ENCODE assay signal across 8 cellular contexts in the genomic region with DNA sequence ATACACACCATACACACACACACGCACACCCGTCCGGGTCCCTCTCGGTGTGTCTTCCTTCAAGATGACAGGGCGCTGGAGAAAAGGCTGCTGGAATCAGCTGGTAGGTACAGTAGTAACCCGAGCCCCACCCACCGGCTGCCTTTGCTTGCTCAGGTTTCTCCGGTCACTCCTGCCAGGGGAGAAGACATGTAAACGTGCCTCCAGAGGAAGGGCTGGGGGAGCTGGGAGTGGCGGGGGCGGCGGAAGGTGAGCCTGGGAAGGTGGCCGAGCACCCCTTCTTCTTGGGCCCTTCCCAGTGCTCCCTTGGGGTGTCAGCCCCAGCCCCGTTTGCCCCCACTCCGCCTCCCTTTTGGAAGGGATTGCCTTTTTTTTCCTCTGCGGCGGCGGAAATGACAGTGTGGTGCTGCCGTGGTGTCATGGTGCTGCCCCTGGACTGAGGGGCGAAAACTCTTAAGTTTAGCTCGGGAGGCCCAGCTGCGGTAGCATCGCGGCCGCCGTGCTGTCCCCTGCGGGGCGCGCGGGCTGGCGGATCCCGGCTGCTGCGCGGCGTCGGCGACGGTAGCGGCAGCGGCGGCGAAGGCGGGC. TPM values are rescaled to one million over a fixed set of nuclear protein-coding genes. Genes with fewer than 3 reads are reported as not detected.
A peak's percentile ranks its signal among the peaks of the same experiment; 100 is the strongest.
DNase-seq lines count a peak whose midpoint lies in the region; ATAC-seq and TF ChIP-seq lines count a peak whose summit lies in the region.

A gene with protein sequence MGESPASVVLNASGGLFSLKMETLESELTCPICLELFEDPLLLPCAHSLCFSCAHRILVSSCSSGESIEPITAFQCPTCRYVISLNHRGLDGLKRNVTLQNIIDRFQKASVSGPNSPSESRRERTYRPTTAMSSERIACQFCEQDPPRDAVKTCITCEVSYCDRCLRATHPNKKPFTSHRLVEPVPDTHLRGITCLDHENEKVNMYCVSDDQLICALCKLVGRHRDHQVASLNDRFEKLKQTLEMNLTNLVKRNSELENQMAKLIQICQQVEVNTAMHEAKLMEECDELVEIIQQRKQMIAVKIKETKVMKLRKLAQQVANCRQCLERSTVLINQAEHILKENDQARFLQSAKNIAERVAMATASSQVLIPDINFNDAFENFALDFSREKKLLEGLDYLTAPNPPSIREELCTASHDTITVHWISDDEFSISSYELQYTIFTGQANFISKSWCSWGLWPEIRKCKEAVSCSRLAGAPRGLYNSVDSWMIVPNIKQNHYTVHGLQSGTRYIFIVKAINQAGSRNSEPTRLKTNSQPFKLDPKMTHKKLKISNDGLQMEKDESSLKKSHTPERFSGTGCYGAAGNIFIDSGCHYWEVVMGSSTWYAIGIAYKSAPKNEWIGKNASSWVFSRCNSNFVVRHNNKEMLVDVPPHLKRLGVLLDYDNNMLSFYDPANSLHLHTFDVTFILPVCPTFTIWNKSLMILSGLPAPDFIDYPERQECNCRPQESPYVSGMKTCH (plus strand): TSS at position 169 of the 588 bp plus-strand sequence. CDS start 561 bp downstream, outside the sequence.

- peaks cover 47% of the 10 kb centered on the region for H3K4me1 Mint-ChIP-seq in activated naive CD8-positive, alpha-beta T cell treated with anti-CD3 and anti-CD28 coated beads, Interleukin-2, amount 50 U/mL, for 24 hours
- H3K4me1 Mint-ChIP-seq in progenitor cell of endocrine pancreas (ENCODE audit: low read depth), result peaks cover 8% of the 10 kb centered on the region

- H3K36me3 Mint-ChIP-seq in activated naive CD8-positive, alpha-beta T cell treated with anti-CD3 and anti-CD28 coated beads, Interleukin-2, amount 50 U/mL, for 24 hours (ENCODE audit: low read depth), result no peaks in the 10 kb centered on the region
- H3K36me3 Mint-ChIP-seq in progenitor cell of endocrine pancreas (ENCODE audit: insufficient read depth), result no peaks in the 10 kb centered on the region

- H3K9me3 Mint-ChIP-seq in activated naive CD8-positive, alpha-beta T cell treated with anti-CD3 and anti-CD28 coated beads, Interleukin-2, amount 50 U/mL, for 24 hours, result no peaks in the 10 kb centered on the region
- peaks cover 7% of the 10 kb centered on the region for H3K9me3 Mint-ChIP-seq in progenitor cell of endocrine pancreas (ENCODE audit: low read depth)

- peak within 1 kb of the TSS; percentile 68 for H3K27ac Mint-ChIP-seq in activated naive CD8-positive, alpha-beta T cell treated with anti-CD3 and anti-CD28 coated beads, Interleukin-2, amount 50 U/mL, for 24 hours
- no peak within 1 kb of the TSS for H3K27ac Mint-ChIP-seq in progenitor cell of endocrine pancreas

- H3K27me3 Mint-ChIP-seq in activated naive CD8-positive, alpha-beta T cell treated with anti-CD3 and anti-CD28 coated beads, Interleukin-2, amount 50 U/mL, for 24 hours, result peaks cover 8% of the 10 kb centered on the region
- H3K27me3 Mint-ChIP-seq in progenitor cell of endocrine pancreas, result peaks cover 29% of the 10 kb centered on the region

- H3K36me3 ChIP-seq in heart right ventricle, result no peaks in the 10 kb centered on the region

- ATAC-seq in GM18502 (IDR thresholded peaks at IDR 0.05; ENCODE audit: poor library complexity, unreplicated experiment) (peak; percentile 40), HG03066 (IDR thresholded peaks at IDR 0.05; ENCODE audit: low read depth, unreplicated experiment) (peak; percentile 38), heart right ventricle (peak; percentile 40 to 74 (median 68)), GM21526 (IDR thresholded peaks at IDR 0.05; ENCODE audit: low FRiP score, unreplicated experiment) (no peak)
- peak; percentile 56 for ATAC-seq in activated naive CD8-positive, alpha-beta T cell treated with anti-CD3 and anti-CD28 coated beads, Interleukin-2, amount 50 U/mL, for 24 hours

- WGBS in heart right ventricle, 2 donors, result 1% methylated on average over 23 to 43 of the region's 43 CpGs

- peak; percentile 61 for DNase-seq in RKO (ENCODE audit: low spot score)
- peak; percentile 41 for DNase-seq in activated naive CD8-positive, alpha-beta T cell treated with anti-CD3 and anti-CD28 coated beads, Interleukin-2, amount 50 U/mL, for 24 hours
- DNase-seq in heart right ventricle, result peak; percentile 23 to 40
- peak; percentile 9 for DNase-seq in progenitor cell of endocrine pancreas (ENCODE audit: low spot score, unreplicated experiment)
- no peak for DNase-seq in superior temporal gyrus (ENCODE audit: extremely low spot score)

- peaks cover 0 to 75% (median 0%) of the 10 kb centered on the region in 7 donors for H3K27me3 ChIP-seq in heart right ventricle

- intact Hi-C loops in heart right ventricle (cut with DNase I), result no loop called here

- TF ChIP-seq CTCF in heart right ventricle (IDR thresholded peaks at IDR 0.05), result no peak
- no peak for TF ChIP-seq CTCF in progenitor cell of endocrine pancreas (IDR thresholded peaks at IDR 0.05; ENCODE audit: unreplicated experiment)

- peak within 1 kb of the TSS; percentile 32 to 70 (median 58) for H3K4me3 ChIP-seq in heart right ventricle

- peaks cover 0 to 11% (median 0%) of the 10 kb centered on the region in 9 donors for H3K4me1 ChIP-seq in heart right ventricle

- peak within 1 kb of the TSS; percentile 81 for H3K4me3 Mint-ChIP-seq in activated naive CD8-positive, alpha-beta T cell treated with anti-CD3 and anti-CD28 coated beads, Interleukin-2, amount 50 U/mL, for 24 hours
- H3K4me3 Mint-ChIP-seq in progenitor cell of endocrine pancreas (ENCODE audit: low read depth), result peak within 1 kb of the TSS; percentile 71

- no peaks in the 10 kb centered on the region for H3K9me3 ChIP-seq in heart right ventricle

- H3K27ac ChIP-seq in heart right ventricle, result peak within 1 kb of the TSS; percentile 82 to 92 (median 87)

RNA-seq across cellular contexts. Expression of the gene that starts here (rescaled TPM):
- total RNA-seq in heart right ventricle (10 to 100 TPM in 1 of 10 donors, 1 to 10 TPM in 9; 2.5 to 10.7 (median 5.1) TPM), progenitor cell of endocrine pancreas (5.9 and 6.2 TPM in 2 replicates)
- 1 to 10 TPM in 1 of 2 donors, under 1 TPM in 1; 0.51 to 2.0 TPM for polyA plus RNA-seq in heart right ventricle
